1 cellular context compared by ENCODE assay signal in genomic region chr4:8079916-8080753, GRCh38.
TF ChIP-seq lines count a peak whose summit lies in the region.

No MANE protein-coding gene starts in this region.

TF ChIP-seq in GM23338, 12 proteins besides CTCF, POLR2A, EP300 and RAD21 (continued from another document):
- TF ChIP-seq, protein P1, sequence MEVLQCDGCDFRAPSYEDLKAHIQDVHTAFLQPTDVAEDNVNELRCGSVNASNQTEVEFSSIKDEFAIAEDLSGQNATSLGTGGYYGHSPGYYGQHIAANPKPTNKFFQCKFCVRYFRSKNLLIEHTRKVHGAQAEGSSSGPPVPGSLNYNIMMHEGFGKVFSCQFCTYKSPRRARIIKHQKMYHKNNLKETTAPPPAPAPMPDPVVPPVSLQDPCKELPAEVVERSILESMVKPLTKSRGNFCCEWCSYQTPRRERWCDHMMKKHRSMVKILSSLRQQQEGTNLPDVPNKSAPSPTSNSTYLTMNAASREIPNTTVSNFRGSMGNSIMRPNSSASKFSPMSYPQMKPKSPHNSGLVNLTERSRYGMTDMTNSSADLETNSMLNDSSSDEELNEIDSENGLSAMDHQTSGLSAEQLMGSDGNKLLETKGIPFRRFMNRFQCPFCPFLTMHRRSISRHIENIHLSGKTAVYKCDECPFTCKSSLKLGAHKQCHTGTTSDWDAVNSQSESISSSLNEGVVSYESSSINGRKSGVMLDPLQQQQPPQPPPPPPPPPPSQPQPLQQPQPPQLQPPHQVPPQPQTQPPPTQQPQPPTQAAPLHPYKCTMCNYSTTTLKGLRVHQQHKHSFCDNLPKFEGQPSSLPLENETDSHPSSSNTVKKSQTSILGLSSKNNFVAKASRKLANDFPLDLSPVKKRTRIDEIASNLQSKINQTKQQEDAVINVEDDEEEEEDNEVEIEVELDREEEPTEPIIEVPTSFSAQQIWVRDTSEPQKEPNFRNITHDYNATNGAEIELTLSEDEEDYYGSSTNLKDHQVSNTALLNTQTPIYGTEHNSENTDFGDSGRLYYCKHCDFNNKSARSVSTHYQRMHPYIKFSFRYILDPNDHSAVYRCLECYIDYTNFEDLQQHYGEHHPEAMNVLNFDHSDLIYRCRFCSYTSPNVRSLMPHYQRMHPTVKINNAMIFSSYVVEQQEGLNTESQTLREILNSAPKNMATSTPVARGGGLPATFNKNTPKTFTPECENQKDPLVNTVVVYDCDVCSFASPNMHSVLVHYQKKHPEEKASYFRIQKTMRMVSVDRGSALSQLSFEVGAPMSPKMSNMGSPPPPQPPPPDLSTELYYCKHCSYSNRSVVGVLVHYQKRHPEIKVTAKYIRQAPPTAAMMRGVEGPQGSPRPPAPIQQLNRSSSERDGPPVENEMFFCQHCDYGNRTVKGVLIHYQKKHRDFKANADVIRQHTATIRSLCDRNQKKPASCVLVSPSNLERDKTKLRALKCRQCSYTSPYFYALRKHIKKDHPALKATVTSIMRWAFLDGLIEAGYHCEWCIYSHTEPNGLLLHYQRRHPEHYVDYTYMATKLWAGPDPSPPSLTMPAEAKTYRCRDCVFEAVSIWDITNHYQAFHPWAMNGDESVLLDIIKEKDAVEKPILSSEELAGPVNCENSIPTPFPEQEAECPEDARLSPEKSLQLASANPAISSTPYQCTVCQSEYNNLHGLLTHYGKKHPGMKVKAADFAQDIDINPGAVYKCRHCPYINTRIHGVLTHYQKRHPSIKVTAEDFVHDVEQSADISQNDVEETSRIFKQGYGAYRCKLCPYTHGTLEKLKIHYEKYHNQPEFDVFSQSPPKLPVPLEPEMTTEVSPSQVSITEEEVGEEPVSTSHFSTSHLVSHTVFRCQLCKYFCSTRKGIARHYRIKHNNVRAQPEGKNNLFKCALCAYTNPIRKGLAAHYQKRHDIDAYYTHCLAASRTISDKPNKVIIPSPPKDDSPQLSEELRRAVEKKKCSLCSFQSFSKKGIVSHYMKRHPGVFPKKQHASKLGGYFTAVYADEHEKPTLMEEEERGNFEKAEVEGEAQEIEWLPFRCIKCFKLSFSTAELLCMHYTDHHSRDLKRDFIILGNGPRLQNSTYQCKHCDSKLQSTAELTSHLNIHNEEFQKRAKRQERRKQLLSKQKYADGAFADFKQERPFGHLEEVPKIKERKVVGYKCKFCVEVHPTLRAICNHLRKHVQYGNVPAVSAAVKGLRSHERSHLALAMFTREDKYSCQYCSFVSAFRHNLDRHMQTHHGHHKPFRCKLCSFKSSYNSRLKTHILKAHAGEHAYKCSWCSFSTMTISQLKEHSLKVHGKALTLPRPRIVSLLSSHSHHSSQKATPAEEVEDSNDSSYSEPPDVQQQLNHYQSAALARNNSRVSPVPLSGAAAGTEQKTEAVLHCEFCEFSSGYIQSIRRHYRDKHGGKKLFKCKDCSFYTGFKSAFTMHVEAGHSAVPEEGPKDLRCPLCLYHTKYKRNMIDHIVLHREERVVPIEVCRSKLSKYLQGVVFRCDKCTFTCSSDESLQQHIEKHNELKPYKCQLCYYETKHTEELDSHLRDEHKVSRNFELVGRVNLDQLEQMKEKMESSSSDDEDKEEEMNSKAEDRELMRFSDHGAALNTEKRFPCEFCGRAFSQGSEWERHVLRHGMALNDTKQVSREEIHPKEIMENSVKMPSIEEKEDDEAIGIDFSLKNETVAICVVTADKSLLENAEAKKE (CRISPR knock-in tag; IDR thresholded peaks at IDR 0.05), result no peak
- no peak for TF ChIP-seq JUNB (IDR thresholded peaks at IDR 0.05; ENCODE audit: unreplicated experiment)
- TF ChIP-seq ZNF114 (CRISPR knock-in tag; IDR thresholded peaks at IDR 0.05), result no peak
- TF ChIP-seq, protein P2, sequence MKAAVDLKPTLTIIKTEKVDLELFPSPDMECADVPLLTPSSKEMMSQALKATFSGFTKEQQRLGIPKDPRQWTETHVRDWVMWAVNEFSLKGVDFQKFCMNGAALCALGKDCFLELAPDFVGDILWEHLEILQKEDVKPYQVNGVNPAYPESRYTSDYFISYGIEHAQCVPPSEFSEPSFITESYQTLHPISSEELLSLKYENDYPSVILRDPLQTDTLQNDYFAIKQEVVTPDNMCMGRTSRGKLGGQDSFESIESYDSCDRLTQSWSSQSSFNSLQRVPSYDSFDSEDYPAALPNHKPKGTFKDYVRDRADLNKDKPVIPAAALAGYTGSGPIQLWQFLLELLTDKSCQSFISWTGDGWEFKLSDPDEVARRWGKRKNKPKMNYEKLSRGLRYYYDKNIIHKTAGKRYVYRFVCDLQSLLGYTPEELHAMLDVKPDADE (IDR thresholded peaks at IDR 0.05), result no peak
- no peak for TF ChIP-seq EZH2 (IDR thresholded peaks at IDR 0.05; ENCODE audit: low read depth, unreplicated experiment)
- no peak for TF ChIP-seq STAT1 (IDR thresholded peaks at IDR 0.05; ENCODE audit: unreplicated experiment)
- TF ChIP-seq EZH2phosphoT487 (IDR thresholded peaks at IDR 0.05; ENCODE audit: unreplicated experiment), result no peak
- TF ChIP-seq NANOG (IDR thresholded peaks at IDR 0.05; ENCODE audit: borderline replicate concordance), result no peak
- TF ChIP-seq CREB1 (CRISPR knock-in tag; IDR thresholded peaks at IDR 0.05; ENCODE audit: low read depth), result no peak
- TF ChIP-seq ZNF331 (CRISPR knock-in tag; IDR thresholded peaks at IDR 0.05; ENCODE audit: low read depth), result no peak
